Comparison of ENCODE assay signal across 7 cellular contexts in the genomic region with DNA sequence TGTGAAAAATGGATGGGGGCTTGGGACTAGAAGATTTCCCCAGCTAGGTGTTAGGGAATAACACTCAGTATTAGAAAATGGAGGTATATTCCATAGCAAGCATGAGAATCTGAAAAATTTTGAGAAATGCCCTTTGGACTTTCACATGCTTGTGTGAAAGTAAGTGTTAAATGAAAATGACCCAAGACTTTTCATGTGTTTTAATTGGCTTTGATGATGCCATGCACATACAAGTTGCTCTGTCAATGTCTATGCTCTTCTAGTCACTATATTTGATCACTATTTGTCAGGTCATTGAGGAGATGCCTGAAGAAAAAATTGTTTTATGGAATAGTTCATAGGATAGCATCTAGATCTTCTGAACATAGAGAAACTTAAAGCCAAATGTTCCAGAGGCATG.
"Had no signal": no experiment of that assay in that cellular context is flagged by ENCODE, and none has a peak within 500 bp of the region (broad histone marks: within the 10 kb centered on the region; RNA-seq: fewer than 3 reads in every experiment).

No MANE protein-coding gene starts in this region.

- DNase-seq: GDM1, GF-D8 had no signal

- FAIRE-seq: G401.6, GM12891, GM12892, GM18507, GM19239 had no signal
